8 cellular contexts compared by ENCODE assay signal in the genomic region with DNA sequence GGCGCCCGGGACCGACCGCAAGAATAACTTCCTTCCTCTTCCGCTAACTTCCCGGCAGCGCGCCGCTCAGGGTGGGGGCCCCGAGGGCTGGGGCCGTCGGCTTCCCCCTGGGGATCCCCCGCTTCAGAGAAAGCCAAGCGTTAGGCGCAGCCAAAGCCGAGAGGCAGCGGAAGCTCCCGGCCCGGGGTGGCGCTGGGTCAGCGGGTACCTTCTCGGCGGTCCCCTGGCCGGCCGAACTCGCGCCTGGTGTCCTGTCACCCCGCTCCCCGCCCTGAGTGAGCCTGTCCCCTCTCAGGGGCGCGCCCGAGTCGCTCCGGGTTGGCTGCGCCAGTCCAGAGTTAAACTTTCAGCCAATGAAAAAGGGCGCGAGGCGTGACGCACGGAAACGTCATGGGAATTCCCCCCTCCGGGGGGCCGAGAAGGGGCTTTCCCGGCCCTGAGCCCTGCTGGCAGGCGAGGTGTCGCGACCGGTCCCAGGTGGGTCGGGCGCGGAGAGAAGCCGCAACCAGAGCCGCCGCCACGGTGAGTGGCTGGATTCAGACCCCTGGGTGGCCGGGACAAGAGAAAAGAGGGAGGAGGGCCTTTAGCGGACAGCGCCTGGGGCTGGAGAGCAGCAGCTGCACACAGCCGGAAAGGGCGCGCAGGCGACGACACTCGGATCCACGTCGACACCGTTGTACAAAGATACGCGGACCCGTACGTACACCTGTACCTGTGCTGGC. TPM values are rescaled to one million over a fixed set of nuclear protein-coding genes. Genes with fewer than 3 reads are reported as not detected.
DNase-seq lines count a peak whose midpoint lies in the region; ATAC-seq, FAIRE-seq and TF ChIP-seq lines count a peak whose summit lies in the region.

No MANE protein-coding gene starts in this region.

- no peaks in the 10 kb centered on the region for H3K9me3 Mint-ChIP-seq in activated T-helper 17 cell treated with anti-CD3 and anti-CD28 coated beads, Interleukin-2, amount 50 U/mL, for 72 hours
- no peaks in the 10 kb centered on the region for H3K9me3 Mint-ChIP-seq in nephron

- peak overlapping the region; percentile 96 for H3K27ac Mint-ChIP-seq in activated T-helper 17 cell treated with anti-CD3 and anti-CD28 coated beads, Interleukin-2, amount 50 U/mL, for 72 hours
- H3K27ac Mint-ChIP-seq in nephron, result peak overlapping the region; percentile 15 to 95 (median 67)

- peak; percentile 78 for ATAC-seq in GM19467 (IDR thresholded peaks at IDR 0.05; ENCODE audit: unreplicated experiment)
- peak; percentile 88 for ATAC-seq in activated T-helper 17 cell treated with anti-CD3 and anti-CD28 coated beads, Interleukin-2, amount 50 U/mL, for 72 hours (replicated peaks)
- peak; percentile 89 for ATAC-seq in stimulated activated naive CD8-positive, alpha-beta T cell treated with anti-CD3 and anti-CD28 coated beads, Interleukin-15, Interleukin-2, amounts not matched to agents 100 U/mL and 50 U/mL, for 24 hours

- peak overlapping the region; percentile 98 for H3K4me3 Mint-ChIP-seq in activated T-helper 17 cell treated with anti-CD3 and anti-CD28 coated beads, Interleukin-2, amount 50 U/mL, for 72 hours
- H3K4me3 Mint-ChIP-seq in nephron, result peak overlapping the region; percentile 79 to 91 (median 91)

- H3K36me3 Mint-ChIP-seq in activated T-helper 17 cell treated with anti-CD3 and anti-CD28 coated beads, Interleukin-2, amount 50 U/mL, for 72 hours (ENCODE audit: low read depth), result peaks cover 52% of the 10 kb centered on the region
- no peaks in the 10 kb centered on the region for H3K36me3 Mint-ChIP-seq in nephron (ENCODE audit: low read depth)

- DNase-seq in D721Med (ENCODE audit: insufficient read length, low spot score) (peak; percentile 75), HPDE6-E6E7 (ENCODE audit: extremely low spot score) (peak; percentile 93), RKO (ENCODE audit: low spot score) (peak; percentile 93), fibroblast of peridontal ligament (ENCODE audit: extremely low read depth) (peak; percentile 92)
- peak; percentile 99 for DNase-seq in stimulated activated naive CD8-positive, alpha-beta T cell treated with anti-CD3 and anti-CD28 coated beads, Interleukin-15, Interleukin-2, amounts not matched to agents 100 U/mL and 50 U/mL, for 24 hours

- TF ChIP-seq CTCF in D721Med (IDR thresholded peaks at IDR 0.05; ENCODE audit: insufficient read depth, missing control alignments) (no peak), nephron (IDR thresholded peaks at IDR 0.05; ENCODE audit: unreplicated experiment in 3 of 3) (peak; percentile 97 to 99 (median 98))

- H3K27me3 Mint-ChIP-seq in activated T-helper 17 cell treated with anti-CD3 and anti-CD28 coated beads, Interleukin-2, amount 50 U/mL, for 72 hours, result no peaks in the 10 kb centered on the region
- peaks cover 23% of the 10 kb centered on the region for H3K27me3 Mint-ChIP-seq in nephron (ENCODE audit: low read depth)

- peaks cover 11% of the 10 kb centered on the region for H3K4me1 Mint-ChIP-seq in activated T-helper 17 cell treated with anti-CD3 and anti-CD28 coated beads, Interleukin-2, amount 50 U/mL, for 72 hours
- H3K4me1 Mint-ChIP-seq in nephron, result peaks cover 15% of the 10 kb centered on the region

- no peak for FAIRE-seq in D721Med (lab: Jason Lieb, UNC)

RNA-seq across cellular contexts. Expression of gene NFKB2, which starts 1.3 kb away (rescaled TPM):
- 100 to 1,000 TPM; 192 to 372 TPM for total RNA-seq in activated T-helper 17 cell treated with anti-CD3 and anti-CD28 coated beads, Interleukin-2, amount 50 U/mL, for 72 hours

RNA-seq across cellular contexts. Expression of gene PSD, which starts 24.3 kb away (rescaled TPM):
- total RNA-seq in activated T-helper 17 cell treated with anti-CD3 and anti-CD28 coated beads, Interleukin-2, amount 50 U/mL, for 72 hours, result 1 to 10 TPM; 3.0 to 8.0 TPM

RNA-seq across cellular contexts. Expression of gene FBXL15, which starts 26.4 kb away (rescaled TPM):
- 10 to 100 TPM; 12.6 to 15.4 TPM for total RNA-seq in activated T-helper 17 cell treated with anti-CD3 and anti-CD28 coated beads, Interleukin-2, amount 50 U/mL, for 72 hours

RNA-seq across cellular contexts. Expression of gene CUEDC2, which starts 38.1 kb away (rescaled TPM):
- total RNA-seq in activated T-helper 17 cell treated with anti-CD3 and anti-CD28 coated beads, Interleukin-2, amount 50 U/mL, for 72 hours, result 10 to 100 TPM; 53.3 to 58.5 TPM

RNA-seq across cellular contexts. Expression of gene C10orf95, which starts 57.1 kb away (rescaled TPM):
- total RNA-seq in activated T-helper 17 cell treated with anti-CD3 and anti-CD28 coated beads, Interleukin-2, amount 50 U/mL, for 72 hours, result under 1 TPM; 0.29 to 0.39 TPM

Comparison
In these comparisons a context has a peak if more than half of its experiments do, and no peak if none do; other contexts are left out.
1. Peak in every context shown above with its lines: DNase-seq and ATAC-seq.